In genomic region chr2:238338710-238339394, GRCh38 we compare ENCODE assay signal across 1 cellular context.
TF ChIP-seq lines count a peak whose summit lies in the region.

No MANE protein-coding gene starts in this region.

TF ChIP-seq in HEK293, 187 proteins besides CTCF, POLR2A, EP300 and RAD21 (continued from another document):
- no peak for TF ChIP-seq ZBTB10 (tag by site-specific recombination; IDR thresholded peaks at IDR 0.05)
- TF ChIP-seq SETDB1 (IDR thresholded peaks at IDR 0.05; ENCODE audit: insufficient read length, low read length) = no peak
